ENCODE assay signal across 17 cellular contexts in genomic region chr15:93124126-93124525, GRCh38. TPM values are rescaled to one million over a fixed set of nuclear protein-coding genes. Genes with fewer than 3 reads are reported as not detected.
A peak's percentile ranks its signal among the peaks of the same experiment; 100 is the strongest.
DNase-seq lines count a peak whose midpoint lies in the region; ATAC-seq and TF ChIP-seq lines count a peak whose summit lies in the region.
"Had no signal": no experiment of that assay in that cellular context is flagged by ENCODE, and none has a peak within 500 bp of the region (broad histone marks: within the 10 kb centered on the region; RNA-seq: fewer than 3 reads in every experiment).

No MANE protein-coding gene starts in this region.

- no peak for ATAC-seq in WTC11
- ATAC-seq: GM12878, HepG2 had no signal

- no peak for TF ChIP-seq CTCF in WTC11 (IDR thresholded peaks at IDR 0.05)
- no peak for TF ChIP-seq CTCF in neural crest cell (conservative IDR thresholded peaks at IDR 0.05)

- no peaks in the 10 kb centered on the region for H3K9me3 Mint-ChIP-seq in WTC11
- no peaks in the 10 kb centered on the region for H3K9me3 Mint-ChIP-seq in neural crest cell
- H3K9me3 Mint-ChIP-seq: CD4-positive, alpha-beta T cell; H9 had no signal

- CTCF ChIA-PET in WTC11 (lab: Charles Lee), result interaction anchor here (2.7 kb wide), 1 partner anchor 36 kb away, joined by 7 read pairs; no protein-coding TSS in a partner anchor

- no peak overlapping the region for H3K4me3 Mint-ChIP-seq in WTC11
- H3K4me3 Mint-ChIP-seq in neural crest cell, result no peak overlapping the region
- H3K4me3 Mint-ChIP-seq: CD4-positive, alpha-beta T cell; H9; IgD-negative memory B cell had no signal

- POLR2A ChIA-PET in WTC11 (lab: Charles Lee), result no interaction called here

- H3K4me1 Mint-ChIP-seq in WTC11, result no peaks in the 10 kb centered on the region
- peaks cover 11% of the 10 kb centered on the region for H3K4me1 Mint-ChIP-seq in neural crest cell

- H3K27me3 Mint-ChIP-seq in WTC11 (ENCODE audit: low read depth), result no peaks in the 10 kb centered on the region; the same call in none of the 2 replicates
- no peaks in the 10 kb centered on the region for H3K27me3 Mint-ChIP-seq in neural crest cell (ENCODE audit: low read depth)
- H3K27me3 Mint-ChIP-seq: IgD-negative memory B cell had no signal

- peak; percentile 17 for DNase-seq in Ammon's horn (ENCODE audit: low spot score)
- DNase-seq in NCI-H2171 treated with DMSO at 0.1 percent for 48 hours (lab: John Stamatoyannopoulos, UW), result peak; percentile 73
- DNase-seq in WTC11 (ENCODE audit: low spot score), result no peak
- DNase-seq in neural crest cell (ENCODE audit: low read depth, low spot score), result no peak
- DNase-seq in activated naive CD4-positive, alpha-beta T cell treated with Interleukin-2 at 50 U/mL for 16 hours, result no peak
- no peak for DNase-seq in stimulated activated CD4-positive, alpha-beta T cell treated with anti-CD3 and anti-CD28 coated beads, Interleukin-4, amount 100 ng/mL, for 1 hour
- no peak for DNase-seq in NCI-H2029 (lab: John Stamatoyannopoulos, UW)
- DNase-seq: Caco-2; CD4-positive, alpha-beta T cell; DMS53; DND-41; EL; GOT3; H9 had no signal

- peak overlapping the region; percentile 4; the same call in 1 of the 2 replicates for H3K27ac Mint-ChIP-seq in WTC11
- peak overlapping the region; percentile 31 for H3K27ac Mint-ChIP-seq in neural crest cell (ENCODE audit: unreplicated experiment)
- H3K27ac Mint-ChIP-seq: CD4-positive, alpha-beta T cell; H9; IgD-negative memory B cell had no signal

- H3K36me3 Mint-ChIP-seq in WTC11 (no peaks in the 10 kb centered on the region), neural crest cell (ENCODE audit: low read depth) (no peaks in the 10 kb centered on the region)

TF ChIP-seq in WTC11, 78 proteins besides CTCF, POLR2A, EP300 and RAD21:
- TF ChIP-seq ZNF121 (CRISPR knock-in tag; IDR thresholded peaks at IDR 0.05) (no peak), NR3C1 (CRISPR knock-in tag; conservative IDR thresholded peaks at IDR 0.05; ENCODE audit: low read depth) (no peak)

RNA-seq across cellular contexts. Expression of gene RGMA, which starts 35.1 kb away (rescaled TPM):
- total RNA-seq in WTC11 (2021) (36.9 to 47.2 TPM (median 37.7 TPM) in 3 replicates), neural crest cell (187 and 205 TPM in 2 replicates)
- total RNA-seq: CD4-positive, alpha-beta T cell; GM12878; HepG2 had no signal

Comparison
In these comparisons a context has a peak if more than half of its experiments do, and no peak if none do; other contexts are left out.
1. DNase-seq: peak in Ammon's horn (single experiment) and NCI-H2171 treated with DMSO at 0.1 percent for 48 hours (single experiment); none in WTC11 (single experiment), neural crest cell (single experiment), activated naive CD4-positive, alpha-beta T cell treated with Interleukin-2 at 50 U/mL for 16 hours (single experiment), stimulated activated CD4-positive, alpha-beta T cell treated with anti-CD3 and anti-CD28 coated beads, Interleukin-4, amount 100 ng/mL, for 1 hour (single experiment) and NCI-H2029 (single experiment).